ENCODE assay signal across 8 cellular contexts in the genomic region with DNA sequence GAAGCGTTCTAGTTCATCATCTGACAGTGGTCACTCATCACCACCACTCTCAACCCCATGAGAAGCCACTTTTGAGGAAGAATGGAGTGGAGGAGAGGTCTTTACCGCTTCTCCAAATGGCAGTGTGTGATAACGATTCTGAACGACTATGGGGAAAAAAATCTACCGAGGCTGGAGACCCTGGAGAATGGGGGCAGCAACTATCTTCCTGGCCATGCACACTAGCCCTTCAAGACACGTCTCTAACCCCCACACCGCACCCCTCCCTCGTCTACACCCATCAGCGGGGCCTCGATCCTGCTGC. TPM values are rescaled to one million over a fixed set of nuclear protein-coding genes. Genes with fewer than 3 reads are reported as not detected.
A peak's percentile ranks its signal among the peaks of the same experiment; 100 is the strongest.
DNase-seq lines count a peak whose midpoint lies in the region; ATAC-seq, FAIRE-seq and TF ChIP-seq lines count a peak whose summit lies in the region.

No MANE protein-coding gene starts in this region.

- ATAC-seq in HG03565 (IDR thresholded peaks at IDR 0.05; ENCODE audit: unreplicated experiment), result peak; percentile 12
- no peak for ATAC-seq in body of pancreas
- peak; percentile 51 for ATAC-seq in left lung
- ATAC-seq in GM18870 (IDR thresholded peaks at IDR 0.05; ENCODE audit: unreplicated experiment), result no peak

- 1 to 3% methylated on average over 10 of the region's 10 CpGs for WGBS in body of pancreas, 2 donors
- 2% methylated on average over 10 of the region's 10 CpGs for WGBS in thymus

- peaks cover 12% of the 10 kb centered on the region for H3K4me1 ChIP-seq in body of pancreas
- H3K4me1 ChIP-seq in left lung, result peaks cover 7 to 31% of the 10 kb centered on the region in 2 donors
- H3K4me1 ChIP-seq in thymus (ENCODE audit: control insufficient read depth, insufficient read depth, low read length), result peaks cover 10% of the 10 kb centered on the region

- no peaks in the 10 kb centered on the region for H3K27me3 ChIP-seq in body of pancreas
- no peaks in the 10 kb centered on the region for H3K27me3 ChIP-seq in left lung
- H3K27me3 ChIP-seq in thymus (ENCODE audit: control insufficient read depth, insufficient read depth), result no peaks in the 10 kb centered on the region

- intact Hi-C loops in body of pancreas (cut with DNase I) (loop anchor here (10.0 kb wide), 1 partner anchor 48 kb away; no protein-coding TSS in a partner anchor), left lung (cut with DNase I) (no loop called here)

- H3K9me3 ChIP-seq in body of pancreas (no peaks in the 10 kb centered on the region), left lung (no peaks in the 10 kb centered on the region), thymus (ENCODE audit: control insufficient read depth) (no peaks in the 10 kb centered on the region)

- H3K4me3 ChIP-seq in body of pancreas (peak overlapping the region; percentile 60 to 73), left lung (peak overlapping the region; percentile 63 to 84), thymus (ENCODE audit: low read length) (peak overlapping the region; percentile 77)

- DNase-seq in GM12892 (ENCODE audit: insufficient read length), result peak; percentile 49
- DNase-seq in body of pancreas, result no peak
- DNase-seq in left lung, result no peak
- DNase-seq in NCI-H2029 (lab: John Stamatoyannopoulos, UW), result no peak
- no peak for DNase-seq in activated CD4-positive, alpha-beta T cell treated with anti-CD3 and anti-CD28 coated beads for 4 hours

- TF ChIP-seq CTCF in body of pancreas (IDR thresholded peaks at IDR 0.05) (no peak), left lung (IDR thresholded peaks at IDR 0.05) (no peak)

- FAIRE-seq in GM12892 (lab: Jason Lieb, UNC), result no peak

- H3K27ac ChIP-seq in body of pancreas, result peak overlapping the region; percentile 8 to 84 (median 45)
- H3K27ac ChIP-seq in left lung, result peak overlapping the region; percentile 42 to 79
- H3K27ac ChIP-seq in thymus (ENCODE audit: low read depth), result peak overlapping the region; percentile 72

- H3K36me3 ChIP-seq in body of pancreas (replicated peaks in 1 of 2; ENCODE audit: insufficient read depth in 1 of 2, low read depth in 2 of 2) (peaks cover 0 to 3% of the 10 kb centered on the region in 2 donors), left lung (peaks cover 0 to 29% of the 10 kb centered on the region in 2 donors), thymus (ENCODE audit: control insufficient read depth, insufficient read depth) (peaks cover 9% of the 10 kb centered on the region)

- TF ChIP-seq POLR2A in GM12892 (IDR thresholded peaks at IDR 0.05; ENCODE audit: low read depth, low read length) (no peak), body of pancreas (IDR thresholded peaks at IDR 0.05) (no peak)

RNA-seq across cellular contexts. Expression of a gene that starts 0.4 kb away (rescaled TPM):
- 36.2 TPM for polyA plus RNA-seq in GM12892 (2012; ENCODE audit: missing spikeins)
- total RNA-seq in body of pancreas, result 10 to 100 TPM; 23.3 to 39.9 TPM
- 10 to 100 TPM; 23.1 to 38.0 TPM for total RNA-seq in left lung
- polyA plus RNA-seq in thymus, result 70.0 TPM

RNA-seq across cellular contexts. Expression of a gene that starts 15.3 kb away (rescaled TPM):
- polyA plus RNA-seq in GM12892 (2012; ENCODE audit: missing spikeins), result 2.1 TPM
- 1 to 10 TPM in 1 of 2 donors, under 1 TPM in 1; 0.78 to 5.9 TPM for total RNA-seq in body of pancreas
- total RNA-seq in left lung, result 1 to 10 TPM; 4.9 to 6.3 TPM
- polyA plus RNA-seq in thymus, result 10.5 TPM

RNA-seq across cellular contexts. Expression of a gene that starts 26.6 kb away (rescaled TPM):
- polyA plus RNA-seq in GM12892 (2012; ENCODE audit: missing spikeins), result 34.4 TPM
- total RNA-seq in body of pancreas (10 to 100 TPM; 20.0 to 25.4 TPM), left lung (10 to 100 TPM; 39.3 to 55.0 TPM)
- 39.3 TPM for polyA plus RNA-seq in thymus

RNA-seq across cellular contexts. Expression of a gene that starts 26.8 kb away (rescaled TPM):
- polyA plus RNA-seq in GM12892 (2012; ENCODE audit: missing spikeins), result 1.7 TPM
- 1 to 10 TPM in 1 of 2 donors, under 1 TPM in 1; 0.66 to 3.6 TPM for total RNA-seq in body of pancreas
- total RNA-seq in left lung, result 1 to 10 TPM; 1.5 to 2.0 TPM
- polyA plus RNA-seq in thymus, result 3.2 TPM

RNA-seq across cellular contexts. Expression of a gene that starts 38.1 kb away (rescaled TPM):
- 0.30 TPM for polyA plus RNA-seq in GM12892 (2012; ENCODE audit: missing spikeins)
- total RNA-seq in body of pancreas (not detected), left lung (under 1 TPM; 0.18 to 0.44 TPM)
- polyA plus RNA-seq in thymus, result 0.23 TPM

Comparison
In these comparisons a context has a peak if more than half of its experiments do, and no peak if none do; other contexts are left out.
1. ATAC-seq: peak in HG03565 (single experiment) and left lung (single experiment); none in body of pancreas (single experiment) and GM18870 (single experiment).
2. Peak in every context shown above with its lines, with median percentiles within 50 percentile points of each other: H3K27ac ChIP-seq and H3K4me3 ChIP-seq.